Comparison of ENCODE assay signal across 15 cellular contexts in genomic region chr15:87734571-87735373, GRCh38.
A peak's percentile ranks its signal among the peaks of the same experiment; 100 is the strongest.
DNase-seq lines count a peak whose midpoint lies in the region; ATAC-seq, FAIRE-seq and TF ChIP-seq lines count a peak whose summit lies in the region.
"Had no signal": no experiment of that assay in that cellular context is flagged by ENCODE, and none has a peak within 500 bp of the region (broad histone marks: within the 10 kb centered on the region; RNA-seq: fewer than 3 reads in every experiment).

No MANE protein-coding gene starts in this region.

- H3K56ac ChIP-seq in H1 (replicated peaks; ENCODE audit: insufficient read length, low read depth, low read length), result no peak overlapping the region

- no peak for TF ChIP-seq CTCF in H1 (IDR thresholded peaks at IDR 0.05; ENCODE audit: control extremely low read depth in 1 of 3, insufficient read depth in 1 of 3, low read depth in 1 of 3, low read length in 3 of 3)

- H3K36me3 ChIP-seq in H1 (ENCODE audit: control insufficient read depth in 2 of 4, insufficient read depth in 4 of 4, low read length in 3 of 4), result no peaks in the 10 kb centered on the region
- H3K36me3 ChIP-seq: BLaER1, HAP-1 had no signal

- H3K4me2 ChIP-seq in H1 (ENCODE audit: insufficient read depth in 1 of 2, low read depth in 2 of 2, low read length in 2 of 2), result no peak overlapping the region
- H3K4me2 ChIP-seq: BLaER1 had no signal

- H3K79me1 ChIP-seq in H1 (ENCODE audit: low read depth, low read length), result no peaks in the 10 kb centered on the region

- H3K79me2 ChIP-seq in H1 (ENCODE audit: control insufficient read depth in 1 of 2, insufficient read depth in 2 of 2, low read length in 2 of 2), result no peaks in the 10 kb centered on the region

- H2AFZ ChIP-seq in H1 (ENCODE audit: low read length), result no peak overlapping the region

- H3K4me1 ChIP-seq in H1 (replicated peaks in 1 of 4; ENCODE audit: control insufficient read depth in 3 of 4, insufficient read depth in 4 of 4, low read length in 3 of 4), result no peaks in the 10 kb centered on the region
- H3K4me1 ChIP-seq: BLaER1, HAP-1 had no signal

- no peak overlapping the region for H3K18ac ChIP-seq in H1 (ENCODE audit: extremely low read depth, low read length)

- CTCF ChIA-PET in H1 (lab: Charles Lee; ENCODE audit: partially characterized antibody), result interaction anchor here (0.7 to 1.8 kb wide), 3 partner anchors 14 to 1545 kb away, joined by 3 to 6 read pairs (median 3); no protein-coding TSS in a partner anchor

- H4K5ac ChIP-seq in H1 (ENCODE audit: insufficient read length, low read depth, low read length), result no peak overlapping the region

- intact Hi-C loops in sciatic nerve (cut with DNase I), result no loop called here
- intact Hi-C loops in head of caudate nucleus (cut with DNase I), result no loop called here

- no peaks in the 10 kb centered on the region for H3K9me3 ChIP-seq in H1 (ENCODE audit: insufficient read depth in 2 of 2, low read depth in 1 of 2, low read length in 1 of 2)
- H3K9me3 ChIP-seq: BLaER1 had no signal

- H4K91ac ChIP-seq in H1 (replicated peaks; ENCODE audit: insufficient read length, low read length), result no peak overlapping the region

- 89% methylated on average over 8 of the region's 11 CpGs; no CpG with 5 or more reads in 1 of the 2 experiments for WGBS in H1 (ENCODE audit: extremely low coverage in 1 of 2, insufficient coverage in 1 of 2, insufficient read length in 1 of 2, insufficient replicate concordance in 2 of 2, low coverage in 1 of 2, low lambda C conversion rate in 2 of 2, missing lambda C conversion rate in 1 of 2), 2 experiments

- H4K20me1 ChIP-seq in H1 (replicated peaks in 1 of 2; ENCODE audit: control insufficient read depth in 1 of 2, insufficient read depth in 2 of 2, low read length in 2 of 2), result no peaks in the 10 kb centered on the region
- H4K20me1 ChIP-seq: BLaER1 had no signal

- no peak overlapping the region for H4K8ac ChIP-seq in H1 (ENCODE audit: extremely low read depth, insufficient read depth, low read length)

- H2AK5ac ChIP-seq in H1 (ENCODE audit: low read depth, low read length), result no peak overlapping the region

- H2BK20ac ChIP-seq in H1 (ENCODE audit: low read length), result no peak overlapping the region

- H3K4me3 ChIP-seq in H1 (ENCODE audit: extremely low read depth in 1 of 4, insufficient read depth in 2 of 4, low read depth in 3 of 4, low read length in 4 of 4), result no peak overlapping the region
- H3K4me3 ChIP-seq: BLaER1, HAP-1 had no signal

- no peaks in the 10 kb centered on the region for H3K27me3 ChIP-seq in H1 (replicated peaks in 1 of 4; ENCODE audit: control insufficient read depth in 3 of 4, extremely low read depth in 1 of 4, insufficient read depth in 3 of 4, low read length in 3 of 4)
- H3K27me3 ChIP-seq: BLaER1 had no signal

- H3K4ac ChIP-seq in H1 (replicated peaks; ENCODE audit: insufficient read length, low read depth, low read length), result no peak overlapping the region

- ATAC-seq in sciatic nerve (peak; percentile 66), GM21381 (IDR thresholded peaks at IDR 0.05; ENCODE audit: unreplicated experiment) (no peak)

- no peak overlapping the region for H2BK120ac ChIP-seq in H1 (replicated peaks; ENCODE audit: low read depth, low read length)

- no peak overlapping the region for H3K9ac ChIP-seq in H1 (replicated peaks in 1 of 4; ENCODE audit: extremely low read depth in 1 of 4, low read depth in 3 of 4, low read length in 3 of 4)
- H3K9ac ChIP-seq: BLaER1 had no signal

- no peak for TF ChIP-seq RAD21 in H1 (IDR thresholded peaks at IDR 0.05 in 1 of 2, conservative IDR thresholded peaks at IDR 0.05 in 1 of 2; ENCODE audit: low read depth in 2 of 2, low read length in 2 of 2)

- H3K14ac ChIP-seq in H1 (ENCODE audit: insufficient read length), result no peak overlapping the region

- DNase-seq in HTR-8/SVneo (ENCODE audit: insufficient read length, low spot score) (no peak), SK-N-DZ (ENCODE audit: low spot score) (peak; percentile 58), H1 (ENCODE audit: low read depth in 1 of 2, low spot score in 2 of 2) (no peak), sciatic nerve (ENCODE audit: low spot score) (no peak), NCI-H146 treated with DMSO at 0.1 percent for 48 hours (lab: John Stamatoyannopoulos, UW; ENCODE audit: unreplicated experiment) (no peak), NCI-H2196 treated with DMSO at 0.1 percent for 48 hours (lab: John Stamatoyannopoulos, UW; ENCODE audit: unreplicated experiment) (no peak), head of caudate nucleus (no peak)
- DNase-seq: 8988T; CD4-positive, alpha-beta memory T cell; DMS153; DMS79; GDM1 had no signal

- H2BK12ac ChIP-seq in H1 (ENCODE audit: low read depth, low read length), result peak overlapping the region; percentile 86; the same call in 1 of the 2 replicates

- H2BK5ac ChIP-seq in H1 (ENCODE audit: low read depth, low read length), result no peak overlapping the region

- TF ChIP-seq POLR2A in H1 (IDR thresholded peaks at IDR 0.05; ENCODE audit: control extremely low read depth in 1 of 2, low read depth in 2 of 2, low read length in 2 of 2), result no peak

- H3K23ac ChIP-seq in H1 (ENCODE audit: insufficient read length), result no peak overlapping the region

- TF ChIP-seq EP300 in H1 (IDR thresholded peaks at IDR 0.05; ENCODE audit: borderline replicate concordance in 1 of 2, low read depth in 2 of 2, low read length in 2 of 2), result no peak

- POLR2A ChIA-PET in H1 (lab: Charles Lee; ENCODE audit: partially characterized antibody), result interaction anchor here (0.7 kb wide), 1 partner anchor 365 kb away, joined by 3 read pairs; no protein-coding TSS in a partner anchor

- no peak overlapping the region for H2BK15ac ChIP-seq in H1 (ENCODE audit: low read length)

- FAIRE-seq in HTR-8/SVneo (lab: Jason Lieb, UNC) (peak; percentile 60), H1 (lab: Jason Lieb, UNC) (no peak)

- no peak overlapping the region for H3K27ac ChIP-seq in H1 (ENCODE audit: low read depth, low read length)
- H3K27ac ChIP-seq: BLaER1 had no signal

- H3K23me2 ChIP-seq in H1 (ENCODE audit: low read depth, low read length), result no peaks in the 10 kb centered on the region

TF ChIP-seq in H1, 55 proteins besides CTCF, POLR2A, EP300 and RAD21:
- TF ChIP-seq TEAD4 (IDR thresholded peaks at IDR 0.05; ENCODE audit: low read depth, low read length) (no peak), SAP30 (IDR thresholded peaks at IDR 0.05; ENCODE audit: insufficient read depth, insufficient replicate concordance, low read length) (no peak), KDM5A (IDR thresholded peaks at IDR 0.05; ENCODE audit: low read length) (no peak)
